In the genomic region with DNA sequence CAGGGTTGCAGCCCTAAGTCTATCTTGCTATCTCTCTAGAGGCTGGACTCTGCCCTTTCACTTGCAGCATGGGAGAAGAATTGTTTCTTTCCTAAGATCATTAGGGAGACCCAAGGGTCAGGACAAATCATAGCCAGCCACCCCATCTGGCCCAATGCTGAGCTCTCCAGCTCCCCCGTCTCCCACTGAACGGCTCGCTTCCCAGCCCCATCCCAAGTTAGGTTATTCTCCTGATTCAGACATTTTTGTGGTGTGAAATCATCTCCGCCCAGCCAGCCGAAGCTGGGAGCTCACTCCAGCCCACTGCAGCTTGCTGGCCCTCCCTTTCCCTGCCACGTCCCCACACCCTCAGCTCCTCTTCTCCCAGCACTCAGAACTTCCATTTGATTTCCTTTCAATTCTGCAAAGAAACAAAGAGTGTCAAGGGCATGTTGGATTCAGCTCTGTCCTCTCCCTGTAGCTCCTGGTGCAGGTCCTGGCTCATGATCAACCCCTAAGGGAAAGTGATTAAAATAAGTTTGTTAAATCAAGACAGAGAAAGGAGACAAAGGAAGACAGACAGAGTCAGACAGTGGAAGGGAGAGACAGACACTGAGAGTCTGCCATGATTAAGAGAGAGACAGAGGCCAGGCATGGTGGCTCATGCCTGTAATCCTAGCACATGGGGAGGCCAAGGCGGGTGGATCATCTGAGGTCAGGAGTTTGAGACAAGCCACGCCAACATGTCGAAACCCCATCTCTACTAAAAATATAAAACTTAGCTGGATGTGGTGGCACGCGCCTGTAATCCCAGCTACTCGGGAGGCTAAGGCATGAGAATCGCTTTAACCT, we compare ENCODE assay signal across 8 cellular contexts. TPM values are rescaled to one million over a fixed set of nuclear protein-coding genes. Genes with fewer than 3 reads are reported as not detected.
DNase-seq lines count a peak whose midpoint lies in the region; ATAC-seq, FAIRE-seq and TF ChIP-seq lines count a peak whose summit lies in the region.

No MANE protein-coding gene starts in this region.

- no peak for TF ChIP-seq EP300 in sigmoid colon (IDR thresholded peaks at IDR 0.05)

- DNase-seq in GM12891 (ENCODE audit: insufficient read length, low spot score) (no peak), astrocyte of the cerebellum (ENCODE audit: low read depth) (peak; percentile 94), right cardiac atrium (peak; percentile 89 to 91 (median 91)), sigmoid colon (peak; percentile 88), NCI-H187 treated with DMSO at 0.1 percent for 48 hours (lab: John Stamatoyannopoulos, UW) (no peak), NCI-H2171 treated with DMSO at 0.1 percent for 48 hours (lab: John Stamatoyannopoulos, UW) (no peak), SKM-1 (lab: John Stamatoyannopoulos, UW; ENCODE audit: unreplicated experiment) (no peak), middle frontal gyrus (ENCODE audit: extremely low spot score, low spot score) (no peak)

- H3K4me1 ChIP-seq in right cardiac atrium (ENCODE audit: control insufficient read depth, insufficient read depth, low read length), result no peaks in the 10 kb centered on the region
- peaks cover 0 to 41% (median 36%) of the 10 kb centered on the region in 4 donors for H3K4me1 ChIP-seq in sigmoid colon

- no peaks in the 10 kb centered on the region for H3K36me3 ChIP-seq in sigmoid colon

- no peaks in the 10 kb centered on the region for H3K9me3 ChIP-seq in right cardiac atrium (ENCODE audit: control insufficient read depth, low read length)
- no peaks in the 10 kb centered on the region for H3K9me3 ChIP-seq in sigmoid colon

- H3K27me3 ChIP-seq in right cardiac atrium (ENCODE audit: control insufficient read depth, insufficient read depth) (no peaks in the 10 kb centered on the region), sigmoid colon (no peaks in the 10 kb centered on the region)

- WGBS in right cardiac atrium, result 58% methylated on average over 13 of the region's 13 CpGs
- 73 to 79% methylated on average over 13 of the region's 13 CpGs for WGBS in sigmoid colon, 2 donors

- peak; percentile 89 to 94 for ATAC-seq in right cardiac atrium

- intact Hi-C loops in right cardiac atrium (cut with DNase I), result no loop called here
- intact Hi-C loops in sigmoid colon (cut with DNase I), result no loop called here

- TF ChIP-seq POLR2A in GM12891 (IDR thresholded peaks at IDR 0.05; ENCODE audit: low read depth, low read length) (no peak), sigmoid colon (IDR thresholded peaks at IDR 0.05) (peak in 1 of 2 donors; percentile 18)

- TF ChIP-seq CTCF in astrocyte of the cerebellum (IDR thresholded peaks at IDR 0.05; ENCODE audit: low read depth, low read length, missing control alignments) (no peak), sigmoid colon (IDR thresholded peaks at IDR 0.05) (no peak)

- in situ Hi-C loops in astrocyte of the cerebellum (cut with HindIII; ENCODE audit: low sequenced_read_pairs), result no loop called here

- peak; percentile 28 for FAIRE-seq in GM12891 (lab: Jason Lieb, UNC)

- H3K27ac ChIP-seq in right cardiac atrium (ENCODE audit: low read length) (peak overlapping the region; percentile 88), sigmoid colon (peak overlapping the region; percentile 68 to 88 (median 79))

- H3K4me3 ChIP-seq in astrocyte of the cerebellum (ENCODE audit: low read depth, low read length) (no peak overlapping the region), right cardiac atrium (ENCODE audit: low read length) (no peak overlapping the region), sigmoid colon (peak overlapping the region in 1 of 4 donors; percentile 2)

TF ChIP-seq in GM12891, 5 proteins besides CTCF, POLR2A, EP300 and RAD21:
- TF ChIP-seq SPI1 (IDR thresholded peaks at IDR 0.05; ENCODE audit: low read depth, low read length) (no peak), PAX5 (IDR thresholded peaks at IDR 0.05; ENCODE audit: insufficient read depth, low read length, severe bottlenecking) (no peak), POU2F2 (IDR thresholded peaks at IDR 0.05; ENCODE audit: low read depth, low read length) (no peak), POLR2AphosphoS5 (IDR thresholded peaks at IDR 0.05; ENCODE audit: low read depth, low read length) (no peak), TAF1 (IDR thresholded peaks at IDR 0.05; ENCODE audit: low read depth, low read length) (no peak)
TF ChIP-seq in GM12891: peak in this region for 0.

RNA-seq across cellular contexts. Expression of gene SPARC, which starts 12.6 kb away (rescaled TPM):
- 51.5 TPM for polyA plus RNA-seq in GM12891 (2012; ENCODE audit: low read depth, missing spikeins)
- total RNA-seq in right cardiac atrium (100 to 1,000 TPM; 440 to 896 (median 629) TPM), sigmoid colon (100 to 1,000 TPM; 168 to 821 (median 339) TPM)
- polyA plus RNA-seq in right cardiac atrium (301 TPM), sigmoid colon (100 to 1,000 TPM in 1 of 3 donors, 10 to 100 TPM in 2; 47.6 to 272 (median 70.9) TPM)

RNA-seq across cellular contexts. Expression of gene ATOX1, which starts 59.1 kb away (rescaled TPM):
- polyA plus RNA-seq in GM12891 (2012; ENCODE audit: low read depth, missing spikeins), result 200 TPM
- 10 to 100 TPM; 61.0 to 80.3 (median 75.1) TPM for total RNA-seq in right cardiac atrium
- polyA plus RNA-seq in right cardiac atrium, result 135 TPM
- 100 to 1,000 TPM in 1 of 4 donors, 10 to 100 TPM in 3; 62.0 to 130 (median 80.4) TPM for total RNA-seq in sigmoid colon
- polyA plus RNA-seq in sigmoid colon, result 100 to 1,000 TPM; 157 to 205 (median 162) TPM

Comparison
In these comparisons a context has a peak if more than half of its experiments do, and no peak if none do; other contexts are left out.
1. DNase-seq: peak in astrocyte of the cerebellum (single experiment), right cardiac atrium (3 of 3) and sigmoid colon (single experiment); none in GM12891 (single experiment), NCI-H187 treated with DMSO at 0.1 percent for 48 hours (single experiment), NCI-H2171 treated with DMSO at 0.1 percent for 48 hours (single experiment), SKM-1 (single experiment) and middle frontal gyrus (single experiment).